ENCODE assay signal across 8 cellular contexts in genomic region chr4:56388311-56388710, GRCh38. TPM values are rescaled to one million over a fixed set of nuclear protein-coding genes. Genes with fewer than 3 reads are reported as not detected.
DNase-seq lines count a peak whose midpoint lies in the region; ATAC-seq, FAIRE-seq and TF ChIP-seq lines count a peak whose summit lies in the region.

No MANE protein-coding gene starts in this region.

- H4K20me1 ChIP-seq in fibroblast of lung (ENCODE audit: control insufficient read depth, extremely low read depth, insufficient read depth, low read length): no peaks in the 10 kb centered on the region

- FAIRE-seq in GM18507 (lab: Jason Lieb, UNC): peak; percentile 35

- H2AFZ ChIP-seq in fibroblast of lung (ENCODE audit: low read length): peak overlapping the region; percentile 14

- H3K27ac ChIP-seq in RWPE2 (ENCODE audit: poor library complexity, severe bottlenecking): no peak overlapping the region
- H3K27ac ChIP-seq in fibroblast of lung (ENCODE audit: insufficient read depth, low read length): peak overlapping the region; percentile 97

- H3K36me3 ChIP-seq in RWPE2 (ENCODE audit: low read depth) (no peaks in the 10 kb centered on the region; the same call in none of the 2 replicates), fibroblast of lung (ENCODE audit: control insufficient read depth, insufficient read depth, low read length) (no peaks in the 10 kb centered on the region), skeletal muscle satellite cell (ENCODE audit: insufficient read depth, low read length) (no peaks in the 10 kb centered on the region)

- peaks cover 20% of the 10 kb centered on the region for H3K79me2 ChIP-seq in fibroblast of lung (ENCODE audit: control insufficient read depth, insufficient read depth, low read length)

- H3K4me1 ChIP-seq in RWPE2 (ENCODE audit: insufficient read depth, poor library complexity, severe bottlenecking) (peaks cover 5% of the 10 kb centered on the region), fibroblast of lung (ENCODE audit: control insufficient read depth, extremely low read depth, insufficient read depth, low read length) (no peaks in the 10 kb centered on the region), skeletal muscle satellite cell (ENCODE audit: control insufficient read depth, insufficient read depth, low read length) (no peaks in the 10 kb centered on the region)

- H3K9me3 ChIP-seq in RWPE2 (ENCODE audit: severe bottlenecking): no peaks in the 10 kb centered on the region
- no peaks in the 10 kb centered on the region for H3K9me3 ChIP-seq in fibroblast of lung (ENCODE audit: control insufficient read depth, insufficient read depth, low read depth, low read length)
- no peaks in the 10 kb centered on the region for H3K9me3 ChIP-seq in skeletal muscle satellite cell (replicated peaks; ENCODE audit: low read length)

- H3K9ac ChIP-seq in fibroblast of lung (ENCODE audit: insufficient read depth, low read length) (peak overlapping the region; percentile 92), skeletal muscle satellite cell (ENCODE audit: low read depth, low read length) (peak overlapping the region; percentile 92)

- H3K4me3 ChIP-seq in RWPE2 (ENCODE audit: severe bottlenecking) (peak overlapping the region; percentile 46), fibroblast of lung (replicated peaks in 1 of 4; ENCODE audit: control extremely low read depth in 1 of 4, insufficient read depth in 1 of 4, low read depth in 3 of 4, low read length in 4 of 4) (peak overlapping the region; percentile 84 to 99 (median 90)), skeletal muscle satellite cell (ENCODE audit: low read length) (peak overlapping the region; percentile 88)

- peak overlapping the region; percentile 97 for H3K4me2 ChIP-seq in fibroblast of lung (ENCODE audit: extremely low read depth, insufficient read depth, low read length)
- H3K4me2 ChIP-seq in skeletal muscle satellite cell (ENCODE audit: low read length): peak overlapping the region; percentile 80

- DNase-seq in GM18507 (ENCODE audit: extremely low spot score, insufficient read length, low read depth) (no peak), RWPE2 (ENCODE audit: low spot score) (no peak), fibroblast of lung (ENCODE audit: low read depth in 2 of 2) (no peak), NCI-H187 (lab: John Stamatoyannopoulos, UW) (no peak), SW480 (ENCODE audit: low spot score) (no peak)

- no peaks in the 10 kb centered on the region for H3K27me3 ChIP-seq in RWPE2 (ENCODE audit: insufficient read depth, poor library complexity, severe bottlenecking)
- H3K27me3 ChIP-seq in fibroblast of lung (ENCODE audit: control insufficient read depth, insufficient read depth, low read length): no peaks in the 10 kb centered on the region
- H3K27me3 ChIP-seq in skeletal muscle satellite cell (ENCODE audit: control insufficient read depth, insufficient read depth, low read length): no peaks in the 10 kb centered on the region

- ATAC-seq in RWPE2 (ENCODE audit: low read depth): peak; percentile 11; the same call in 2 of the 3 replicates
- ATAC-seq in GM21576 (IDR thresholded peaks at IDR 0.05; ENCODE audit: unreplicated experiment): no peak
- ATAC-seq in HG03045 (IDR thresholded peaks at IDR 0.05; ENCODE audit: unreplicated experiment): no peak

- TF ChIP-seq CTCF in RWPE2 (IDR thresholded peaks at IDR 0.05; ENCODE audit: poor library complexity, severe bottlenecking): no peak
- no peak for TF ChIP-seq CTCF in fibroblast of lung (conservative IDR thresholded peaks at IDR 0.05 in 1 of 2, IDR thresholded peaks at IDR 0.05 in 1 of 2; ENCODE audit: low read depth in 1 of 2, low read length in 2 of 2)

RNA-seq across cellular contexts. Expression of gene AASDH, which starts 1.0 kb away (rescaled TPM):
- 21.8 and 24.6 TPM in 2 replicates for total RNA-seq in fibroblast of lung
- polyA plus RNA-seq in fibroblast of lung: 9.0 and 10.0 TPM in 2 replicates
- 4.6 TPM in 2 replicates for polyA plus RNA-seq in fibroblast of lung (2012)
- polyA minus RNA-seq in fibroblast of lung (ENCODE audit: low replicate concordance): 0.63 and 9.3 TPM in 2 replicates
- total RNA-seq in skeletal muscle satellite cell (2012; rRNA removed): 10.3 and 16.0 TPM in 2 replicates

RNA-seq across cellular contexts. Expression of gene PPAT, which starts 47.1 kb away (rescaled TPM):
- total RNA-seq in fibroblast of lung: 11.8 and 14.9 TPM in 2 replicates
- 8.6 and 10.8 TPM in 2 replicates for polyA plus RNA-seq in fibroblast of lung
- polyA plus RNA-seq in fibroblast of lung (2012): 7.9 and 9.8 TPM in 2 replicates
- polyA minus RNA-seq in fibroblast of lung (ENCODE audit: low replicate concordance): 0.27 and 2.8 TPM in 2 replicates
- 29.4 and 29.5 TPM in 2 replicates for total RNA-seq in skeletal muscle satellite cell (2012; rRNA removed)

RNA-seq across cellular contexts. Expression of gene PAICS, which starts 47.7 kb away (rescaled TPM):
- total RNA-seq in fibroblast of lung: 18.5 and 24.6 TPM in 2 replicates
- 111 and 155 TPM in 2 replicates for polyA plus RNA-seq in fibroblast of lung
- polyA plus RNA-seq in fibroblast of lung (2012): 74.3 and 113 TPM in 2 replicates
- polyA minus RNA-seq in fibroblast of lung (ENCODE audit: low replicate concordance): 31.2 and 39.9 TPM in 2 replicates
- total RNA-seq in skeletal muscle satellite cell (2012; rRNA removed): 74.5 and 85.2 TPM in 2 replicates
